In the genomic region with DNA sequence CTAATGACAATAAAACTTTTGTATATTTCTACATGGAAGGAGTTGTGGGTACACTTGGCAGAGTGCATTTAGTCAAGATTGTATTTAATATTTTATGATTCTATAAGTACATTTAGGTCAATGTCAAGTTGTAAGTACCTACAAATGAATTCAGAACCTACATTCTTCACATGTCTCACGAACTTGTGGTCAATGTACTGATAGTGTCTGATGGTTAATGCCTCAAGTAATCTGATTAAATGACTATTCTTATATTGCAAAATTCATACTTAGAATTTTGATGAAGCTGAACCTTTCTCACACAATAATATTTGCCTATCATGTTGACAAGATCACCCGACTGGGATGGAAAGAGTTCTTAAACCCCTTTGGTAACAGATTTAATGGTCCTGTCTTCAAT, we compare ENCODE assay signal across 5 cellular contexts.
"Had no signal": no experiment of that assay in that cellular context is flagged by ENCODE, and none has a peak within 500 bp of the region (broad histone marks: within the 10 kb centered on the region; RNA-seq: fewer than 3 reads in every experiment).

No MANE protein-coding gene starts in this region.

- FAIRE-seq: HepG2, HTR-8/SVneo, K562 had no signal

- H3K36me3 Mint-ChIP-seq: IgD-negative memory B cell had no signal

- ATAC-seq: HepG2, K562 had no signal

- H3K4me1 Mint-ChIP-seq: IgD-negative memory B cell had no signal

- H3K4me3 Mint-ChIP-seq: IgD-negative memory B cell had no signal

- H3K27ac Mint-ChIP-seq: IgD-negative memory B cell had no signal

- H3K4me3 ChIP-seq: K562 had no signal

- DNase-seq: IMR-90 had no signal

- H3K27me3 Mint-ChIP-seq: IgD-negative memory B cell had no signal
